3 cellular contexts compared by ENCODE assay signal in genomic region chr18:36191711-36192110, GRCh38.
TF ChIP-seq lines count a peak whose summit lies in the region.

No MANE protein-coding gene starts in this region.

TF ChIP-seq in HepG2, 621 proteins besides CTCF, POLR2A, EP300 and RAD21:
- TF ChIP-seq, protein P1, sequence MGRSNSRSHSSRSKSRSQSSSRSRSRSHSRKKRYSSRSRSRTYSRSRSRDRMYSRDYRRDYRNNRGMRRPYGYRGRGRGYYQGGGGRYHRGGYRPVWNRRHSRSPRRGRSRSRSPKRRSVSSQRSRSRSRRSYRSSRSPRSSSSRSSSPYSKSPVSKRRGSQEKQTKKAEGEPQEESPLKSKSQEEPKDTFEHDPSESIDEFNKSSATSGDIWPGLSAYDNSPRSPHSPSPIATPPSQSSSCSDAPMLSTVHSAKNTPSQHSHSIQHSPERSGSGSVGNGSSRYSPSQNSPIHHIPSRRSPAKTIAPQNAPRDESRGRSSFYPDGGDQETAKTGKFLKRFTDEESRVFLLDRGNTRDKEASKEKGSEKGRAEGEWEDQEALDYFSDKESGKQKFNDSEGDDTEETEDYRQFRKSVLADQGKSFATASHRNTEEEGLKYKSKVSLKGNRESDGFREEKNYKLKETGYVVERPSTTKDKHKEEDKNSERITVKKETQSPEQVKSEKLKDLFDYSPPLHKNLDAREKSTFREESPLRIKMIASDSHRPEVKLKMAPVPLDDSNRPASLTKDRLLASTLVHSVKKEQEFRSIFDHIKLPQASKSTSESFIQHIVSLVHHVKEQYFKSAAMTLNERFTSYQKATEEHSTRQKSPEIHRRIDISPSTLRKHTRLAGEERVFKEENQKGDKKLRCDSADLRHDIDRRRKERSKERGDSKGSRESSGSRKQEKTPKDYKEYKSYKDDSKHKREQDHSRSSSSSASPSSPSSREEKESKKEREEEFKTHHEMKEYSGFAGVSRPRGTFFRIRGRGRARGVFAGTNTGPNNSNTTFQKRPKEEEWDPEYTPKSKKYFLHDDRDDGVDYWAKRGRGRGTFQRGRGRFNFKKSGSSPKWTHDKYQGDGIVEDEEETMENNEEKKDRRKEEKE (IDR thresholded peaks at IDR 0.05): no peak
- TF ChIP-seq ZKSCAN1 (IDR thresholded peaks at IDR 0.05; ENCODE audit: low read length): peak; percentile 60; the same call in 1 of the 2 replicates
TF ChIP-seq in HepG2: peak in this region for 1.

TF ChIP-seq in HEK293, 187 proteins besides CTCF, POLR2A, EP300 and RAD21:
- TF ChIP-seq ZFP37 (tag by site-specific recombination; IDR thresholded peaks at IDR 0.05): peak; percentile 59; the same call in 1 of the 2 replicates
- TF ChIP-seq, protein P2, sequence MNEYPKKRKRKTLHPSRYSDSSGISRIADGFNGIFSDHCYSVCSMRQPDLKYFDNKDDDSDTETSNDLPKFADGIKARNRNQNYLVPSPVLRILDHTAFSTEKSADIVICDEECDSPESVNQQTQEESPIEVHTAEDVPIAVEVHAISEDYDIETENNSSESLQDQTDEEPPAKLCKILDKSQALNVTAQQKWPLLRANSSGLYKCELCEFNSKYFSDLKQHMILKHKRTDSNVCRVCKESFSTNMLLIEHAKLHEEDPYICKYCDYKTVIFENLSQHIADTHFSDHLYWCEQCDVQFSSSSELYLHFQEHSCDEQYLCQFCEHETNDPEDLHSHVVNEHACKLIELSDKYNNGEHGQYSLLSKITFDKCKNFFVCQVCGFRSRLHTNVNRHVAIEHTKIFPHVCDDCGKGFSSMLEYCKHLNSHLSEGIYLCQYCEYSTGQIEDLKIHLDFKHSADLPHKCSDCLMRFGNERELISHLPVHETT (tag by site-specific recombination; IDR thresholded peaks at IDR 0.05): no peak

TF ChIP-seq in K562, 482 proteins besides CTCF, POLR2A, EP300 and RAD21:
- peak; percentile 58; the same call in 1 of the 2 replicates for TF ChIP-seq ZKSCAN1 (IDR thresholded peaks at IDR 0.05; ENCODE audit: low read depth, low read length)
- no peak for TF ChIP-seq ZNF449 (CRISPR knock-in tag; IDR thresholded peaks at IDR 0.05)
